ENCODE assay signal across 11 cellular contexts in the genomic region with DNA sequence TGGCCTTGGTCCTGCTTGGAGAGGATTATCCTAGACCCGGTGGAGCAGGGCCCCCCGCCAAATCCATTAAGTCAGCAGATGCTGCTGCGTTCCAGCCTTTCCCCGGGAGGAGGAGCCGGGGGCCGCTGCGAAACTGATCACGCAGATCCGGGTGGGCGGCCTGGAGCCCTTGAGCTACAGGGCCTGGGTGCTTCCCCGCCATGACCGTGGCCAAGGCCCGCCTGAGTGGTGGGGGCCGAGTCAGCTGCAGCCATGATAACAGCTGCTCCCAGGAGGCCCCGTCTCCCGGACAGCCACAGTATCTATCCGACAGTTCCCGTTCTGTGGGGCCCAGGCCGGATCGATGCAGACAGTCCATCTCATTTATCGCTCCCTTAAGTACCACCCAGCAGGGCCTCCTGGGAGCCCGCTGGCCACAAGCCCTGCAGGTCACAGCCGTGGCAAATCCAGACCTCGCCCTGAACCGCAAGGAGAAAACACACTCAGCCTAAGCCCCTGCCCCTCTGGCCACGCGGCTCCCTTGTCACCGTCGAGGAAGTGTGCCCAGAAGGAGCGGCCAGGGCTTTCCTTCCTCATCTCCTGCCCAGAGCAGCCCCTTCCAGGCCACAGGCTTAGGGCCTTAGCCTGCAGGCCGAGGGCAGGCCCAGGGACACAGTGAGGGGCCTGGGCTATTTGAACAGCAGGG. TPM values are rescaled to one million over a fixed set of nuclear protein-coding genes. Genes with fewer than 3 reads are reported as not detected.
DNase-seq lines count a peak whose midpoint lies in the region; ATAC-seq and TF ChIP-seq lines count a peak whose summit lies in the region.
"Had no signal": no experiment of that assay in that cellular context is flagged by ENCODE, and none has a peak within 500 bp of the region (broad histone marks: within the 10 kb centered on the region; RNA-seq: fewer than 3 reads in every experiment).

No MANE protein-coding gene starts in this region.

- in situ Hi-C loops in astrocyte of the spinal cord (cut with HindIII; ENCODE audit: low sequenced_read_pairs), result no loop called here

- H3K4me3 Mint-ChIP-seq in CD8-positive, alpha-beta memory T cell, result no peak overlapping the region
- H3K4me3 Mint-ChIP-seq: activated naive CD4-positive, alpha-beta T cell treated with anti-CD3 and anti-CD28 coated beads, Interleukin-2, amount 10 ng/mL, durations not matched to agents 7 days and 5 days; T-helper 1 cell treated with Interleukin-12 subunit alpha and Interleukin-12 subunit beta and Interleukin-4 antibody, amounts not matched to agents 30 μg/mL and 1 μg/mL, for 36 hours had no signal

- DNase-seq in NCI-H1694 (lab: John Stamatoyannopoulos, UW) (peak; percentile 66), astrocyte of the spinal cord (ENCODE audit: low read depth, low spot score) (peak; percentile 9), right atrium auricular region (ENCODE audit: low spot score) (peak; percentile 64), sciatic nerve (ENCODE audit: low spot score) (peak; percentile 83), hepatic stellate cell (ENCODE audit: low spot score) (no peak)
- DNase-seq in central memory CD4-positive, alpha-beta T cell, result no peak
- DNase-seq in CD8-positive, alpha-beta memory T cell, result no peak
- DNase-seq: activated naive CD4-positive, alpha-beta T cell treated with anti-CD3 and anti-CD28 coated beads, Interleukin-2, amount 10 ng/mL, durations not matched to agents 7 days and 5 days; NCI-H187 had no signal

- no peaks in the 10 kb centered on the region for H3K9me3 Mint-ChIP-seq in CD8-positive, alpha-beta memory T cell
- H3K9me3 Mint-ChIP-seq: T-helper 1 cell treated with Interleukin-12 subunit alpha and Interleukin-12 subunit beta and Interleukin-4 antibody, amounts not matched to agents 30 μg/mL and 1 μg/mL, for 36 hours had no signal

- CTCF ChIA-PET in CD8-positive, alpha-beta memory T cell (lab: Charles Lee), result interaction anchor here (1.1 kb wide), 1 partner anchor 9 kb away, joined by 4 read pairs; no protein-coding TSS in a partner anchor

- H3K27ac Mint-ChIP-seq in CD8-positive, alpha-beta memory T cell, result peak overlapping the region in 1 of 8 donors; percentile 74
- H3K27ac Mint-ChIP-seq: activated naive CD4-positive, alpha-beta T cell treated with anti-CD3 and anti-CD28 coated beads, Interleukin-2, amount 10 ng/mL, durations not matched to agents 7 days and 5 days; T-helper 1 cell treated with Interleukin-12 subunit alpha and Interleukin-12 subunit beta and Interleukin-4 antibody, amounts not matched to agents 30 μg/mL and 1 μg/mL, for 36 hours had no signal

- H3K27me3 ChIP-seq in right atrium auricular region, result no peaks in the 10 kb centered on the region
- no peaks in the 10 kb centered on the region for H3K27me3 ChIP-seq in CD8-positive, alpha-beta memory T cell (ENCODE audit: insufficient read depth, low read length, poor library complexity, severe bottlenecking)

- H3K4me1 ChIP-seq in right atrium auricular region, result no peaks in the 10 kb centered on the region
- H3K4me1 ChIP-seq in CD8-positive, alpha-beta memory T cell (ENCODE audit: insufficient read depth, low read length), result no peaks in the 10 kb centered on the region

- no peak overlapping the region for H3K4me3 ChIP-seq in astrocyte of the spinal cord (ENCODE audit: low read depth, low read length)
- H3K4me3 ChIP-seq in right atrium auricular region, result no peak overlapping the region
- no peak overlapping the region for H3K4me3 ChIP-seq in CD8-positive, alpha-beta memory T cell (ENCODE audit: low read length)

- no peaks in the 10 kb centered on the region for H3K4me1 Mint-ChIP-seq in CD8-positive, alpha-beta memory T cell
- H3K4me1 Mint-ChIP-seq: activated naive CD4-positive, alpha-beta T cell treated with anti-CD3 and anti-CD28 coated beads, Interleukin-2, amount 10 ng/mL, durations not matched to agents 7 days and 5 days had no signal

- intact Hi-C loops in sciatic nerve (cut with DNase I), result loop anchor here (10.0 kb wide), 1 partner anchor 206 kb away; no protein-coding TSS in a partner anchor

- no peak overlapping the region for H3K27ac ChIP-seq in right atrium auricular region
- H3K27ac ChIP-seq in CD8-positive, alpha-beta memory T cell (ENCODE audit: low read depth, low read length), result no peak overlapping the region

- ATAC-seq in sciatic nerve (peak; percentile 93), GM21528 (IDR thresholded peaks at IDR 0.05; ENCODE audit: low FRiP score, unreplicated experiment) (no peak)

- H3K9me3 ChIP-seq in right atrium auricular region, result peaks cover 0 to 6% of the 10 kb centered on the region in 2 donors
- H3K9me3 ChIP-seq in CD8-positive, alpha-beta memory T cell (ENCODE audit: low read length), result no peaks in the 10 kb centered on the region

- no peak for TF ChIP-seq CTCF in astrocyte of the spinal cord (IDR thresholded peaks at IDR 0.05; ENCODE audit: low read depth, low read length)
- TF ChIP-seq CTCF in right atrium auricular region (IDR thresholded peaks at IDR 0.05), result no peak

- POLR2A ChIA-PET in CD8-positive, alpha-beta memory T cell (lab: Charles Lee), result no interaction called here

- H3K27me3 Mint-ChIP-seq in CD8-positive, alpha-beta memory T cell, result peaks cover 0 to 3% of the 10 kb centered on the region in 2 donors

- no peaks in the 10 kb centered on the region for H3K36me3 ChIP-seq in right atrium auricular region
- no peaks in the 10 kb centered on the region for H3K36me3 ChIP-seq in CD8-positive, alpha-beta memory T cell (ENCODE audit: insufficient read depth, low read length)

- no peaks in the 10 kb centered on the region for H3K36me3 Mint-ChIP-seq in CD8-positive, alpha-beta memory T cell
- H3K36me3 Mint-ChIP-seq: activated naive CD4-positive, alpha-beta T cell treated with anti-CD3 and anti-CD28 coated beads, Interleukin-2, amount 10 ng/mL, durations not matched to agents 7 days and 5 days had no signal

RNA-seq across cellular contexts. Expression of gene SLC29A4, which starts 34.4 kb away (rescaled TPM):
- total RNA-seq in right atrium auricular region (1 to 10 TPM; 3.7 to 4.3 TPM), sciatic nerve (8.8 TPM)
- under 1 TPM in 1 of 2 experiments, not detected in 1; 0.18 TPM for total RNA-seq in CD8-positive, alpha-beta memory T cell
- polyA plus RNA-seq in CD8-positive, alpha-beta memory T cell, result 0.21 TPM

RNA-seq across cellular contexts. Expression of gene WIPI2, which starts 58.3 kb away (rescaled TPM):
- total RNA-seq in right atrium auricular region (10 to 100 TPM; 49.2 to 56.7 TPM), sciatic nerve (64.1 TPM)
- total RNA-seq in CD8-positive, alpha-beta memory T cell, result 10 to 100 TPM; 57.4 to 58.5 TPM
- polyA plus RNA-seq in CD8-positive, alpha-beta memory T cell, result 98.0 TPM

Comparison
In these comparisons a context has a peak if more than half of its experiments do, and no peak if none do; other contexts are left out.
1. DNase-seq: peak in NCI-H1694 (single experiment), astrocyte of the spinal cord (single experiment), right atrium auricular region (single experiment) and sciatic nerve (single experiment); none in central memory CD4-positive, alpha-beta T cell (single experiment), CD8-positive, alpha-beta memory T cell (0 of 5) and hepatic stellate cell (single experiment).